1 cellular context compared by ENCODE assay signal in genomic region chr9:82170079-82170662, GRCh38.
TF ChIP-seq lines count a peak whose summit lies in the region.

No MANE protein-coding gene starts in this region.

TF ChIP-seq in SK-N-SH treated with all-trans-retinoic acid at 6 μM for 48 hours, 23 proteins besides CTCF, POLR2A, EP300 and RAD21 (continued from another document):
- TF ChIP-seq ZNF70 (CRISPR knock-in tag; IDR thresholded peaks at IDR 0.05) (no peak), SNAI2 (CRISPR knock-in tag; IDR thresholded peaks at IDR 0.05) (no peak), OSR1 (CRISPR knock-in tag; IDR thresholded peaks at IDR 0.05) (no peak), POU6F1 (CRISPR knock-in tag; IDR thresholded peaks at IDR 0.05; ENCODE audit: borderline replicate concordance, low read depth) (no peak)
